Comparison of ENCODE assay signal across 11 cellular contexts in genomic region chr16:12120982-12121652, GRCh38.
"Had no signal": no experiment of that assay in that cellular context is flagged by ENCODE, and none has a peak within 500 bp of the region (broad histone marks: within the 10 kb centered on the region; RNA-seq: fewer than 3 reads in every experiment).

No MANE protein-coding gene starts in this region.

- DNase-seq: activated B cell treated with CpG ODN at 0.5 μM for 24 hours; activated CD4-positive, alpha-beta T cell treated with anti-CD3 and anti-CD28 coated beads, Interleukin-2, amount 10 ng/mL, durations not matched to agents 7 days and 5 days; activated CD8-positive, alpha-beta memory T cell treated with anti-CD3 and anti-CD28 coated beads for 24 hours; activated naive CD4-positive, alpha-beta T cell treated with anti-CD3 and anti-CD28 coated beads, Interleukin-2, amount 10 ng/mL, durations not matched to agents 7 days and 5 days; caudate nucleus; effector memory CD8-positive, alpha-beta T cell; spleen; stimulated activated CD4-positive, alpha-beta T cell treated with anti-CD3 and anti-CD28 coated beads, Interleukin-1b, Interleukin-23, amount 100 ng/mL, for 48 hours had no signal

- H3K27ac ChIP-seq: transverse colon had no signal

- H3K4me3 ChIP-seq: spleen, transverse colon had no signal

- H3K9me3 ChIP-seq: spleen, transverse colon had no signal

- H3K36me3 ChIP-seq: transverse colon had no signal

- H3K36me3 Mint-ChIP-seq: activated naive CD4-positive, alpha-beta T cell treated with anti-CD3 and anti-CD28 coated beads, Interleukin-2, amount 10 ng/mL, durations not matched to agents 7 days and 5 days had no signal

- H3K27me3 Mint-ChIP-seq: activated B cell treated with CpG ODN at 0.5 μM for 24 hours; activated CD4-positive, alpha-beta T cell treated with anti-CD3 and anti-CD28 coated beads, Interleukin-2, amount 10 ng/mL, durations not matched to agents 7 days and 5 days; activated naive CD4-positive, alpha-beta T cell treated with anti-CD3 and anti-CD28 coated beads, Interleukin-2, amount 10 ng/mL, durations not matched to agents 7 days and 5 days; effector memory CD8-positive, alpha-beta T cell; stimulated activated memory B cell treated with anti-CD40 and anti-IgM and Interleukin-4, amounts not matched to agents 10 μg/mL and 1 μg/mL and 100 μg/mL, for 72 hours had no signal

- H3K27ac Mint-ChIP-seq: activated B cell treated with CpG ODN at 0.5 μM for 24 hours; activated CD4-positive, alpha-beta T cell treated with anti-CD3 and anti-CD28 coated beads, Interleukin-2, amount 10 ng/mL, durations not matched to agents 7 days and 5 days; activated naive CD4-positive, alpha-beta T cell treated with anti-CD3 and anti-CD28 coated beads, Interleukin-2, amount 10 ng/mL, durations not matched to agents 7 days and 5 days; effector memory CD8-positive, alpha-beta T cell; stimulated activated memory B cell treated with anti-CD40 and anti-IgM and Interleukin-4, amounts not matched to agents 10 μg/mL and 1 μg/mL and 100 μg/mL, for 72 hours; T-helper 1 cell treated with Interleukin-12 subunit alpha and Interleukin-12 subunit beta and Interleukin-4 antibody, amounts not matched to agents 30 μg/mL and 1 μg/mL, for 36 hours had no signal

- H3K27me3 ChIP-seq: spleen, transverse colon had no signal

- ATAC-seq: effector memory CD8-positive, alpha-beta T cell; stimulated activated memory B cell treated with anti-CD40 and anti-IgM and Interleukin-4, amounts not matched to agents 10 μg/mL and 1 μg/mL and 100 μg/mL, for 72 hours had no signal

- H3K9me3 Mint-ChIP-seq: activated B cell treated with CpG ODN at 0.5 μM for 24 hours; activated CD4-positive, alpha-beta T cell treated with anti-CD3 and anti-CD28 coated beads, Interleukin-2, amount 10 ng/mL, durations not matched to agents 7 days and 5 days; activated naive CD4-positive, alpha-beta T cell treated with anti-CD3 and anti-CD28 coated beads, Interleukin-2, amount 10 ng/mL, durations not matched to agents 7 days and 5 days; effector memory CD8-positive, alpha-beta T cell; stimulated activated memory B cell treated with anti-CD40 and anti-IgM and Interleukin-4, amounts not matched to agents 10 μg/mL and 1 μg/mL and 100 μg/mL, for 72 hours; T-helper 1 cell treated with Interleukin-12 subunit alpha and Interleukin-12 subunit beta and Interleukin-4 antibody, amounts not matched to agents 30 μg/mL and 1 μg/mL, for 36 hours had no signal

- H3K4me1 Mint-ChIP-seq: activated naive CD4-positive, alpha-beta T cell treated with anti-CD3 and anti-CD28 coated beads, Interleukin-2, amount 10 ng/mL, durations not matched to agents 7 days and 5 days had no signal

- H3K4me3 Mint-ChIP-seq: activated B cell treated with CpG ODN at 0.5 μM for 24 hours; activated CD4-positive, alpha-beta T cell treated with anti-CD3 and anti-CD28 coated beads, Interleukin-2, amount 10 ng/mL, durations not matched to agents 7 days and 5 days; activated naive CD4-positive, alpha-beta T cell treated with anti-CD3 and anti-CD28 coated beads, Interleukin-2, amount 10 ng/mL, durations not matched to agents 7 days and 5 days; effector memory CD8-positive, alpha-beta T cell; stimulated activated memory B cell treated with anti-CD40 and anti-IgM and Interleukin-4, amounts not matched to agents 10 μg/mL and 1 μg/mL and 100 μg/mL, for 72 hours; T-helper 1 cell treated with Interleukin-12 subunit alpha and Interleukin-12 subunit beta and Interleukin-4 antibody, amounts not matched to agents 30 μg/mL and 1 μg/mL, for 36 hours had no signal
